ENCODE assay signal across 10 cellular contexts in genomic region chr6:25487012-25487411, GRCh38.
"Had no signal": no experiment of that assay in that cellular context is flagged by ENCODE, and none has a peak within 500 bp of the region (broad histone marks: within the 10 kb centered on the region; RNA-seq: fewer than 3 reads in every experiment).

No MANE protein-coding gene starts in this region.

- H3K27me3 Mint-ChIP-seq: activated naive CD8-positive, alpha-beta T cell treated with anti-CD3 and anti-CD28 coated beads, Interleukin-2, amount 10 ng/mL, durations not matched to agents 7 days and 5 days; stimulated activated naive CD8-positive, alpha-beta T cell treated with anti-CD3 and anti-CD28 coated beads, Interleukin-15, amount 100 ng/mL, for 72 hours had no signal

- H3K4me3 ChIP-seq: breast epithelium, esophagus muscularis mucosa, ovary, thoracic aorta had no signal

- H3K27me3 ChIP-seq: breast epithelium, esophagus muscularis mucosa, ovary had no signal

- H3K9me3 Mint-ChIP-seq: activated naive CD8-positive, alpha-beta T cell treated with anti-CD3 and anti-CD28 coated beads, Interleukin-2, amount 10 ng/mL, durations not matched to agents 7 days and 5 days; activated T-cell treated with anti-CD3 and anti-CD28 coated beads, Interleukin-2, amount 50 U/mL, for 4 hours; neural crest cell; stimulated activated naive CD8-positive, alpha-beta T cell treated with anti-CD3 and anti-CD28 coated beads, Interleukin-15, amount 100 ng/mL, for 72 hours had no signal

- DNase-seq: activated naive CD8-positive, alpha-beta T cell treated with anti-CD3 and anti-CD28 coated beads, Interleukin-2, amount 10 ng/mL, durations not matched to agents 7 days and 5 days; activated T-cell treated with anti-CD3 and anti-CD28 coated beads, Interleukin-2, amount 50 U/mL, for 4 hours; anterior cingulate cortex; ovary; stimulated activated CD4-positive, alpha-beta T cell treated with anti-CD3 and anti-CD28 coated beads, Interleukin-4, amount 100 ng/mL, for 4 hours; stimulated activated naive CD8-positive, alpha-beta T cell treated with anti-CD3 and anti-CD28 coated beads, Interleukin-15, amount 100 ng/mL, for 72 hours had no signal

- H3K9me3 ChIP-seq: breast epithelium, esophagus muscularis mucosa, ovary, thoracic aorta had no signal

- H3K4me3 Mint-ChIP-seq: activated naive CD8-positive, alpha-beta T cell treated with anti-CD3 and anti-CD28 coated beads, Interleukin-2, amount 10 ng/mL, durations not matched to agents 7 days and 5 days; activated T-cell treated with anti-CD3 and anti-CD28 coated beads, Interleukin-2, amount 50 U/mL, for 4 hours; neural crest cell; stimulated activated naive CD8-positive, alpha-beta T cell treated with anti-CD3 and anti-CD28 coated beads, Interleukin-15, amount 100 ng/mL, for 72 hours had no signal

- H3K4me1 ChIP-seq: breast epithelium had no signal

- ATAC-seq: activated T-cell treated with anti-CD3 and anti-CD28 coated beads, Interleukin-2, amount 50 U/mL, for 4 hours; stimulated activated naive CD8-positive, alpha-beta T cell treated with anti-CD3 and anti-CD28 coated beads, Interleukin-15, amount 100 ng/mL, for 72 hours had no signal

- H3K27ac Mint-ChIP-seq: activated naive CD8-positive, alpha-beta T cell treated with anti-CD3 and anti-CD28 coated beads, Interleukin-2, amount 10 ng/mL, durations not matched to agents 7 days and 5 days; stimulated activated naive CD8-positive, alpha-beta T cell treated with anti-CD3 and anti-CD28 coated beads, Interleukin-15, amount 100 ng/mL, for 72 hours had no signal

- H3K27ac ChIP-seq: breast epithelium, esophagus muscularis mucosa, ovary, thoracic aorta had no signal

- H3K36me3 ChIP-seq: breast epithelium, esophagus muscularis mucosa, ovary had no signal
